ENCODE assay signal across 8 cellular contexts in genomic region chr6:70412797-70413113, GRCh38. TPM values are rescaled to one million over a fixed set of nuclear protein-coding genes. Genes with fewer than 3 reads are reported as not detected.
A peak's percentile ranks its signal among the peaks of the same experiment; 100 is the strongest.
DNase-seq lines count a peak whose midpoint lies in the region; ATAC-seq and TF ChIP-seq lines count a peak whose summit lies in the region.

No MANE protein-coding gene starts in this region.

- H3K4me3 Mint-ChIP-seq in activated B cell treated with CpG ODN at 0.5 μM for 24 hours, result peak overlapping the region; percentile 92

- H3K27ac Mint-ChIP-seq in activated B cell treated with CpG ODN at 0.5 μM for 24 hours, result peak overlapping the region; percentile 86

- H3K36me3 ChIP-seq in right atrium auricular region (no peaks in the 10 kb centered on the region), spleen (no peaks in the 10 kb centered on the region)

- TF ChIP-seq POLR2A in spleen (IDR thresholded peaks at IDR 0.05), result no peak

- no peaks in the 10 kb centered on the region for H3K27me3 Mint-ChIP-seq in activated B cell treated with CpG ODN at 0.5 μM for 24 hours

- TF ChIP-seq CTCF in activated B cell treated with CpG ODN at 0.5 μM for 24 hours (IDR thresholded peaks at IDR 0.05), result no peak
- TF ChIP-seq CTCF in right atrium auricular region (IDR thresholded peaks at IDR 0.05), result no peak
- no peak for TF ChIP-seq CTCF in spleen (IDR thresholded peaks at IDR 0.05 in 8 of 11, conservative IDR thresholded peaks at IDR 0.05 in 3 of 11)

- in situ Hi-C loops in G401 (cut with HindIII; ENCODE audit: low sequenced_read_pairs), result no loop called here

- 0 to 4% (median 2%) methylated on average over 14 of the region's 14 CpGs for WGBS in spleen, 5 donors

- H3K4me1 ChIP-seq in right atrium auricular region, result peaks cover 0 to 20% of the 10 kb centered on the region in 2 donors
- peaks cover 10 to 36% (median 19%) of the 10 kb centered on the region in 6 donors for H3K4me1 ChIP-seq in spleen

- ATAC-seq in GM19035 (IDR thresholded peaks at IDR 0.05; ENCODE audit: unreplicated experiment) (peak; percentile 18), HG02970 (IDR thresholded peaks at IDR 0.05; ENCODE audit: low FRiP score, unreplicated experiment) (peak; percentile 10), activated B cell treated with CpG ODN at 0.5 μM for 24 hours (ENCODE audit: low read depth) (peak; percentile 5)

- no peaks in the 10 kb centered on the region for H3K9me3 ChIP-seq in right atrium auricular region
- H3K9me3 ChIP-seq in spleen, result no peaks in the 10 kb centered on the region

- H3K27ac ChIP-seq in right atrium auricular region, result peak overlapping the region; percentile 80 to 92
- peak overlapping the region; percentile 8 to 91 (median 86) for H3K27ac ChIP-seq in spleen

- peaks cover 23% of the 10 kb centered on the region for H3K4me1 Mint-ChIP-seq in activated B cell treated with CpG ODN at 0.5 μM for 24 hours

- DNase-seq in activated B cell treated with CpG ODN at 0.5 μM for 24 hours (no peak), right atrium auricular region (ENCODE audit: low spot score) (no peak), spleen (no peak), EL (no peak), G401 (ENCODE audit: low spot score) (no peak)
- DNase-seq in activated CD8-positive, alpha-beta memory T cell treated with anti-CD3 and anti-CD28 coated beads, Interleukin-2, amount 50 U/mL, for 48 hours, result no peak

- H3K27me3 ChIP-seq in right atrium auricular region (no peaks in the 10 kb centered on the region), spleen (replicated peaks in 1 of 7) (no peaks in the 10 kb centered on the region)

- CTCF ChIA-PET in activated B cell treated with CpG ODN at 0.5 μM for 24 hours (lab: Charles Lee), result interaction anchor here (1.1 kb wide), 2 partner anchors 275 to 472 kb away, joined by 3 to 6 read pairs; no protein-coding TSS in a partner anchor

- no peaks in the 10 kb centered on the region for H3K9me3 Mint-ChIP-seq in activated B cell treated with CpG ODN at 0.5 μM for 24 hours

- H3K36me3 Mint-ChIP-seq in activated B cell treated with CpG ODN at 0.5 μM for 24 hours (ENCODE audit: low read depth), result peaks cover 10% of the 10 kb centered on the region

- intact Hi-C loops in activated B cell treated with CpG ODN at 0.5 μM for 24 hours (cut with micrococcal nuclease), result loop anchor here (1.0 to 5.0 kb wide), 6 partner anchors 42 to 876 kb away; partner anchors contain the start of genes LMBRD1, OGFRL1, SDHAF4 and SMAP1
- intact Hi-C loops in spleen (cut with DNase I; ENCODE audit: low total_unique reads), result no loop called here

- POLR2A ChIA-PET in activated B cell treated with CpG ODN at 0.5 μM for 24 hours (lab: Charles Lee), result interaction anchor here (0.6 to 3.0 kb wide), 10 partner anchors 11 to 616 kb away, joined by 3 to 21 read pairs (median 4); partner anchors contain the start of genes LMBRD1, SDHAF4 and SMAP1

- H3K4me3 ChIP-seq in right atrium auricular region, result peak overlapping the region; percentile 83 to 97
- peak overlapping the region; percentile 83 to 95 (median 92) for H3K4me3 ChIP-seq in spleen

RNA-seq across cellular contexts. Expression of gene FAM135A, which starts 0.6 kb away (rescaled TPM):
- total RNA-seq in activated B cell treated with CpG ODN at 0.5 μM for 24 hours (15.6 and 18.2 TPM in 2 replicates), right atrium auricular region (10 to 100 TPM; 19.5 TPM), spleen (10 to 100 TPM; 14.8 to 33.0 (median 19.4) TPM)
- 10 to 100 TPM in 1 of 3 donors, 1 to 10 TPM in 2; 7.6 to 10.2 (median 7.7) TPM for polyA plus RNA-seq in spleen
- 25.9 and 53.4 TPM in 2 replicates for total RNA-seq in G401 (2014; rRNA removed; shearing (Covaris generic))
